18 cellular contexts compared by ENCODE assay signal in the genomic region with DNA sequence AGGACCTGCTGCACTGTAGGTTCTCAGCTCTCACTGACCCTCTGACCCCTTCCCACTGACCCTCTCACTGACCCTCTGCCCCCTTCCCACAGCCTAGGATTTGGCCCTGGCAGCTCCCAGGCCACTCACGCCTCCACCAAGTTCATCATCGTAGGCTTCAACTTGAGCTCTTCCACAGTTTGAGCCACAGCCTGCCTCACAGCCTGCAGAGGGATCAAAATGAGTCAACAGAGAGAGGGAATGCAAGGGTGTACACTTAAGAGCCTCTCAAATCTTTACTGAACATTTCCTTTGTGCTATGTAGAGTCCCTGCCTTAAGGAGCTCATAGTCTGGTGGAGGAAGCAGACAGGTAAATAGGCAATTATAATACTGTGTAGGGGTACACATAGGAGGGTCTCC. TPM values are rescaled to one million over a fixed set of nuclear protein-coding genes. Genes with fewer than 3 reads are reported as not detected.
DNase-seq lines count a peak whose midpoint lies in the region; ATAC-seq and TF ChIP-seq lines count a peak whose summit lies in the region.
"Had no signal": no experiment of that assay in that cellular context is flagged by ENCODE, and none has a peak within 500 bp of the region (broad histone marks: within the 10 kb centered on the region; RNA-seq: fewer than 3 reads in every experiment).

No MANE protein-coding gene starts in this region.

- TF ChIP-seq CTCF in stomach (IDR thresholded peaks at IDR 0.05): no peak

- H3K4me1 ChIP-seq in stomach: no peaks in the 10 kb centered on the region
- H3K4me1 ChIP-seq: Caco-2 had no signal

- CTCF ChIA-PET in activated CD8-positive, alpha-beta memory T cell treated with anti-CD3 and anti-CD28 coated beads, Interleukin-2, amount 10 ng/mL, durations not matched to agents 7 days and 5 days (lab: Charles Lee): interaction anchor here (0.8 to 3.9 kb wide), 10 partner anchors 8 to 292 kb away, joined by 3 to 14 read pairs (median 4); partner anchors contain the start of genes CCL5, HEATR9 and LYZL6
- CTCF ChIA-PET in activated CD4-positive, alpha-beta memory T cell treated with anti-CD3 and anti-CD28 coated beads for 36 hours (lab: Charles Lee): interaction anchor here (1.1 to 1.8 kb wide), 3 partner anchors 8 to 120 kb away, joined by 3 to 5 read pairs (median 5); no protein-coding TSS in a partner anchor

- no peaks in the 10 kb centered on the region for H3K27me3 Mint-ChIP-seq in activated CD8-positive, alpha-beta memory T cell treated with anti-CD3 and anti-CD28 coated beads, Interleukin-2, amount 10 ng/mL, durations not matched to agents 7 days and 5 days
- H3K27me3 Mint-ChIP-seq in activated CD4-positive, alpha-beta memory T cell treated with anti-CD3 and anti-CD28 coated beads for 36 hours: no peaks in the 10 kb centered on the region
- no peaks in the 10 kb centered on the region for H3K27me3 Mint-ChIP-seq in stimulated activated naive CD8-positive, alpha-beta T cell treated with anti-CD3 and anti-CD28 coated beads, Interleukin-15, amount 100 ng/mL, for 72 hours

- H3K27me3 ChIP-seq in stomach: no peaks in the 10 kb centered on the region

- peaks cover 28% of the 10 kb centered on the region for H3K4me1 Mint-ChIP-seq in activated CD8-positive, alpha-beta memory T cell treated with anti-CD3 and anti-CD28 coated beads, Interleukin-2, amount 10 ng/mL, durations not matched to agents 7 days and 5 days
- peaks cover 11% of the 10 kb centered on the region for H3K4me1 Mint-ChIP-seq in activated CD4-positive, alpha-beta memory T cell treated with anti-CD3 and anti-CD28 coated beads for 36 hours (ENCODE audit: low read depth)
- peaks cover 9% of the 10 kb centered on the region for H3K4me1 Mint-ChIP-seq in stimulated activated naive CD8-positive, alpha-beta T cell treated with anti-CD3 and anti-CD28 coated beads, Interleukin-15, amount 100 ng/mL, for 72 hours

- H3K4me3 Mint-ChIP-seq in activated CD8-positive, alpha-beta memory T cell treated with anti-CD3 and anti-CD28 coated beads, Interleukin-2, amount 10 ng/mL, durations not matched to agents 7 days and 5 days: no peak overlapping the region
- no peak overlapping the region for H3K4me3 Mint-ChIP-seq in activated CD4-positive, alpha-beta memory T cell treated with anti-CD3 and anti-CD28 coated beads for 36 hours
- H3K4me3 Mint-ChIP-seq in stimulated activated naive CD8-positive, alpha-beta T cell treated with anti-CD3 and anti-CD28 coated beads, Interleukin-15, amount 100 ng/mL, for 72 hours: no peak overlapping the region

- no peak overlapping the region for H3K4me3 ChIP-seq in stomach
- H3K4me3 ChIP-seq: GM12878 had no signal

- no peaks in the 10 kb centered on the region for H3K9me3 Mint-ChIP-seq in activated CD8-positive, alpha-beta memory T cell treated with anti-CD3 and anti-CD28 coated beads, Interleukin-2, amount 10 ng/mL, durations not matched to agents 7 days and 5 days (ENCODE audit: low read depth)
- no peaks in the 10 kb centered on the region for H3K9me3 Mint-ChIP-seq in activated CD4-positive, alpha-beta memory T cell treated with anti-CD3 and anti-CD28 coated beads for 36 hours
- no peaks in the 10 kb centered on the region for H3K9me3 Mint-ChIP-seq in stimulated activated naive CD8-positive, alpha-beta T cell treated with anti-CD3 and anti-CD28 coated beads, Interleukin-15, amount 100 ng/mL, for 72 hours

- no peak overlapping the region for H3K27ac ChIP-seq in stomach

- POLR2A ChIA-PET in activated CD4-positive, alpha-beta memory T cell treated with anti-CD3 and anti-CD28 coated beads for 36 hours (lab: Charles Lee): interaction anchor here (0.9 to 1.4 kb wide), 3 partner anchors 10 to 23 kb away, joined by 3 read pairs; no protein-coding TSS in a partner anchor

- H3K27ac Mint-ChIP-seq in activated CD8-positive, alpha-beta memory T cell treated with anti-CD3 and anti-CD28 coated beads, Interleukin-2, amount 10 ng/mL, durations not matched to agents 7 days and 5 days: peak overlapping the region; percentile 62
- no peak overlapping the region for H3K27ac Mint-ChIP-seq in activated CD4-positive, alpha-beta memory T cell treated with anti-CD3 and anti-CD28 coated beads for 36 hours
- H3K27ac Mint-ChIP-seq in stimulated activated naive CD8-positive, alpha-beta T cell treated with anti-CD3 and anti-CD28 coated beads, Interleukin-15, amount 100 ng/mL, for 72 hours: peak overlapping the region in 1 of 2 donors; percentile 2

- no peaks in the 10 kb centered on the region for H3K9me3 ChIP-seq in stomach
- H3K9me3 ChIP-seq: Caco-2 had no signal

- ATAC-seq in activated CD8-positive, alpha-beta memory T cell treated with anti-CD3 and anti-CD28 coated beads, Interleukin-2, amount 10 ng/mL, durations not matched to agents 7 days and 5 days: peak; percentile 87
- peak; percentile 76 for ATAC-seq in stimulated activated naive CD8-positive, alpha-beta T cell treated with anti-CD3 and anti-CD28 coated beads, Interleukin-15, amount 100 ng/mL, for 72 hours
- ATAC-seq: GM12878, PC-3 had no signal

- intact Hi-C loops in activated CD4-positive, alpha-beta memory T cell treated with anti-CD3 and anti-CD28 coated beads for 36 hours (cut with micrococcal nuclease): loop anchor here (10.0 kb wide), 1 partner anchor 58 kb away; no protein-coding TSS in a partner anchor
- intact Hi-C loops in stomach (cut with DNase I; ENCODE audit: low total_unique reads): no loop called here

- peaks cover 29% of the 10 kb centered on the region for H3K36me3 Mint-ChIP-seq in activated CD8-positive, alpha-beta memory T cell treated with anti-CD3 and anti-CD28 coated beads, Interleukin-2, amount 10 ng/mL, durations not matched to agents 7 days and 5 days
- peaks cover 9% of the 10 kb centered on the region for H3K36me3 Mint-ChIP-seq in activated CD4-positive, alpha-beta memory T cell treated with anti-CD3 and anti-CD28 coated beads for 36 hours

- H3K36me3 ChIP-seq in stomach: peaks cover 0 to 40% (median 26%) of the 10 kb centered on the region in 4 donors

- no peak for TF ChIP-seq EP300 in stomach (IDR thresholded peaks at IDR 0.05)

- TF ChIP-seq POLR2A in stomach (IDR thresholded peaks at IDR 0.05): no peak

- DNase-seq in activated CD8-positive, alpha-beta memory T cell treated with anti-CD3 and anti-CD28 coated beads, Interleukin-2, amount 10 ng/mL, durations not matched to agents 7 days and 5 days: peak; percentile 56
- no peak for DNase-seq in activated CD8-positive, alpha-beta memory T cell treated with anti-CD3 and anti-CD28 coated beads, Interleukin-2, amount 50 U/mL, for 4 hours
- peak; percentile 38 for DNase-seq in activated CD4-positive, alpha-beta memory T cell treated with anti-CD3 and anti-CD28 coated beads for 36 hours
- peak; percentile 23 for DNase-seq in iris pigment epithelial cell (ENCODE audit: low read depth)
- DNase-seq in stimulated activated naive CD8-positive, alpha-beta T cell treated with anti-CD3 and anti-CD28 coated beads, Interleukin-15, amount 100 ng/mL, for 72 hours: no peak
- DNase-seq in cerebellar nuclear complex (lab: John Stamatoyannopoulos, UW): no peak
- no peak for DNase-seq in stomach
- no peak for DNase-seq in NCI-H2196 treated with DMSO at 0.1 percent for 48 hours (lab: John Stamatoyannopoulos, UW; ENCODE audit: unreplicated experiment)
- DNase-seq: C1 segment of cervical spinal cord; Caco-2; HCEC 1CT; KBM-7; NCI-H1092; NCI-H226; NCI-H526 treated with DMSO at 0.1 percent for 48 hours; NK-92 treated with Interleukin-12 subunit alpha and Interleukin-12 subunit beta, amount 100 ng/mL, for 24 hours; PC-3 had no signal

- WGBS in stomach, 5 donors: 88 to 100% (median 92%) methylated on average over 2 of the region's 2 CpGs

RNA-seq across cellular contexts. Expression of gene HEATR9, which starts 12.1 kb away (rescaled TPM):
- total RNA-seq in activated CD8-positive, alpha-beta memory T cell treated with anti-CD3 and anti-CD28 coated beads, Interleukin-2, amount 10 ng/mL, durations not matched to agents 7 days and 5 days: 1 to 10 TPM; 6.4 to 6.7 TPM
- under 1 TPM; 0.24 to 0.27 TPM for total RNA-seq in activated CD4-positive, alpha-beta memory T cell treated with anti-CD3 and anti-CD28 coated beads for 36 hours
- under 1 TPM in 1 of 5 donors, not detected in 4; 0.29 TPM for total RNA-seq in stomach
- polyA plus RNA-seq in stomach: not detected
- total RNA-seq: Caco-2, PC-3 had no signal

RNA-seq across cellular contexts. Expression of gene CCL5, which starts 23.6 kb away (rescaled TPM):
- total RNA-seq in activated CD8-positive, alpha-beta memory T cell treated with anti-CD3 and anti-CD28 coated beads, Interleukin-2, amount 10 ng/mL, durations not matched to agents 7 days and 5 days: 1,000 to 10,000 TPM in 1 of 2 experiments, 100 to 1,000 TPM in 1; 973 to 1,249 TPM
- 100 to 1,000 TPM; 120 to 133 TPM for total RNA-seq in activated CD4-positive, alpha-beta memory T cell treated with anti-CD3 and anti-CD28 coated beads for 36 hours
- total RNA-seq in stomach: 10 to 100 TPM in 1 of 5 donors, 1 to 10 TPM in 2, not detected in 2; 2.0 to 21.7 (median 2.6) TPM
- 10 to 100 TPM in 1 of 3 donors, 1 to 10 TPM in 2; 4.9 to 32.2 (median 5.7) TPM for polyA plus RNA-seq in stomach
- total RNA-seq: Caco-2, PC-3 had no signal

RNA-seq across cellular contexts. Expression of gene TAF15, which starts 47.3 kb away (rescaled TPM):
- total RNA-seq in activated CD8-positive, alpha-beta memory T cell treated with anti-CD3 and anti-CD28 coated beads, Interleukin-2, amount 10 ng/mL, durations not matched to agents 7 days and 5 days: 100 to 1,000 TPM; 333 to 366 TPM
- total RNA-seq in activated CD4-positive, alpha-beta memory T cell treated with anti-CD3 and anti-CD28 coated beads for 36 hours: 100 to 1,000 TPM; 269 to 271 TPM
- 100 to 1,000 TPM in 1 of 5 donors, 10 to 100 TPM in 4; 21.1 to 127 (median 60.1) TPM for total RNA-seq in stomach
- polyA plus RNA-seq in stomach: 100 to 1,000 TPM in 1 of 3 donors, 10 to 100 TPM in 2; 88.8 to 101 (median 96.4) TPM

Comparison
In these comparisons a context has a peak if more than half of its experiments do, and no peak if none do; other contexts are left out.
1. DNase-seq: peak in activated CD8-positive, alpha-beta memory T cell treated with anti-CD3 and anti-CD28 coated beads, Interleukin-2, amount 10 ng/mL, durations not matched to agents 7 days and 5 days (single experiment), activated CD4-positive, alpha-beta memory T cell treated with anti-CD3 and anti-CD28 coated beads for 36 hours (single experiment) and iris pigment epithelial cell (single experiment); none in activated CD8-positive, alpha-beta memory T cell treated with anti-CD3 and anti-CD28 coated beads, Interleukin-2, amount 50 U/mL, for 4 hours (single experiment), stimulated activated naive CD8-positive, alpha-beta T cell treated with anti-CD3 and anti-CD28 coated beads, Interleukin-15, amount 100 ng/mL, for 72 hours (0 of 2), cerebellar nuclear complex (0 of 2), stomach (single experiment) and NCI-H2196 treated with DMSO at 0.1 percent for 48 hours (single experiment).
2. RNA of gene HEATR9, which starts 12.1 kb away (total RNA-seq): 6.4 to 6.7 TPM in activated CD8-positive, alpha-beta memory T cell treated with anti-CD3 and anti-CD28 coated beads, Interleukin-2, amount 10 ng/mL, durations not matched to agents 7 days and 5 days; 0.24 to 0.27 TPM in activated CD4-positive, alpha-beta memory T cell treated with anti-CD3 and anti-CD28 coated beads for 36 hours and 0.29 TPM in stomach; every median in the first group is over 4 times any median in the second.
3. RNA of gene CCL5, which starts 23.6 kb away (total RNA-seq): 973 to 1,249 TPM in activated CD8-positive, alpha-beta memory T cell treated with anti-CD3 and anti-CD28 coated beads, Interleukin-2, amount 10 ng/mL, durations not matched to agents 7 days and 5 days; 120 to 133 TPM in activated CD4-positive, alpha-beta memory T cell treated with anti-CD3 and anti-CD28 coated beads for 36 hours and 2.0 to 21.7 TPM in stomach; every median in the first group is over 4 times any median in the second.